ENCODE assay signal across 30 cellular contexts in the genomic region with DNA sequence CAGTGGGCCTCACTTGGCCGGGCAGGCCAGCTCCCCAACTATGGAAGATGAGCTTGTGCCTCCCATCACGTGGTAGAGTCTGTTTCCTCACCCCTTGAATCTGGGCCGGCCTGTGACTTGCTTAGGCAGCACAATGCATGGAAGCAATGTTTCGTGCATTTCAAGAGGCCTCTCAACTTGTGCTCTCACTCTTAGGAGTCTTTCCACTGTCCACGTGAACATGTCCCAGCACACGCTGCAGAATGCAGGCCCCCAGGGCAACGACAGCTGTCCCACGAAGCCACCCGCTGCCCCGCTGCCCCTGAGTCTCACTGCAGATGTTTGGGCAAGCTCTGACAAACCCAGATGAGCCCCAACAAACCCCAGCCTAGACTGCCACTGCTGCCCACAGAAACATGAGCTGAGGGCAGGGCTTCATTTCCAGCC. TPM values are rescaled to one million over a fixed set of nuclear protein-coding genes. Genes with fewer than 3 reads are reported as not detected.
DNase-seq lines count a peak whose midpoint lies in the region; ATAC-seq, FAIRE-seq and TF ChIP-seq lines count a peak whose summit lies in the region.
"Had no signal": no experiment of that assay in that cellular context is flagged by ENCODE, and none has a peak within 500 bp of the region (broad histone marks: within the 10 kb centered on the region; RNA-seq: fewer than 3 reads in every experiment).

No MANE protein-coding gene starts in this region.

- H4K20me1 ChIP-seq in HepG2 (ENCODE audit: insufficient read depth, low read length) (no peaks in the 10 kb centered on the region), osteoblast (ENCODE audit: insufficient read depth, low read length) (no peaks in the 10 kb centered on the region)
- H4K20me1 ChIP-seq: BLaER1 had no signal

- ATAC-seq in right lobe of liver: no peak
- no peak for ATAC-seq in HepG2
- ATAC-seq in gastroesophageal sphincter: no peak
- ATAC-seq: heart right ventricle; lower lobe of right lung; Panc1; right cardiac atrium; stimulated activated naive CD8-positive, alpha-beta T cell treated with anti-CD3 and anti-CD28 coated beads, Interleukin-15, Interleukin-2, amounts not matched to agents 100 U/mL and 50 U/mL, for 24 hours had no signal

- TF ChIP-seq POLR2A in right lobe of liver (IDR thresholded peaks at IDR 0.05): no peak
- TF ChIP-seq POLR2A in HepG2 (IDR thresholded peaks at IDR 0.05; ENCODE audit: insufficient read depth in 1 of 2, low read depth in 2 of 2, low read length in 2 of 2): no peak
- TF ChIP-seq POLR2A in H54 (IDR thresholded peaks at IDR 0.05; ENCODE audit: low read depth, low read length): no peak
- no peak for TF ChIP-seq POLR2A in gastroesophageal sphincter (IDR thresholded peaks at IDR 0.05)

- H3K4me1 ChIP-seq in right lobe of liver (no peaks in the 10 kb centered on the region), HepG2 (ENCODE audit: insufficient read depth, low read length) (no peaks in the 10 kb centered on the region), osteoblast (ENCODE audit: insufficient read depth, low read length) (no peaks in the 10 kb centered on the region), gastroesophageal sphincter (no peaks in the 10 kb centered on the region)
- H3K4me1 ChIP-seq: adrenal gland, BLaER1, heart right ventricle, lower lobe of right lung, parathyroid adenoma had no signal

- FAIRE-seq in HepG2 (lab: Jason Lieb, UNC): no peak
- FAIRE-seq in H54 (lab: Jason Lieb, UNC): no peak
- FAIRE-seq: endometrium had no signal

- no TSS peak for BruUV-seq in HepG2 (replicated peaks; lab: Mats Ljungman, UMichigan)

- H3K36me3 ChIP-seq in right lobe of liver (peaks cover 0 to 100% (median 49%) of the 10 kb centered on the region in 4 donors), HepG2 (replicated peaks in 1 of 2; ENCODE audit: control insufficient read depth in 1 of 2, insufficient read depth in 2 of 2, low read length in 2 of 2) (peaks cover 7 to 8% of the 10 kb centered on the region in 2 experiments; a peak in 3 of 5 replicates), osteoblast (ENCODE audit: insufficient read depth, low read length) (no peaks in the 10 kb centered on the region), gastroesophageal sphincter (peaks cover 0 to 51% of the 10 kb centered on the region in 2 donors)
- H3K36me3 ChIP-seq: adrenal gland, BLaER1, lower lobe of right lung had no signal

- H2AFZ ChIP-seq in HepG2 (ENCODE audit: low read length) (no peak overlapping the region), osteoblast (ENCODE audit: low read length) (no peak overlapping the region)
- H2AFZ ChIP-seq: parathyroid adenoma had no signal

- no peak overlapping the region for H3K9ac ChIP-seq in HepG2 (ENCODE audit: insufficient read depth, low read depth, low read length)
- H3K9ac ChIP-seq: BLaER1, parathyroid adenoma had no signal

- H3K79me2 ChIP-seq in HepG2 (ENCODE audit: insufficient read depth, low read length) (no peaks in the 10 kb centered on the region), osteoblast (ENCODE audit: insufficient read depth, low read length) (no peaks in the 10 kb centered on the region)
- H3K79me2 ChIP-seq: parathyroid adenoma had no signal

- in situ Hi-C loops in HepG2 (cut with HindIII; ENCODE audit: extremely low pct_ligation_motif_present, low pct_unique_long_range_greater_than_20kb): no loop called here

- H3K9me3 ChIP-seq in right lobe of liver (no peaks in the 10 kb centered on the region), HepG2 (ENCODE audit: low read length) (no peaks in the 10 kb centered on the region), osteoblast (ENCODE audit: low read depth, low read length) (no peaks in the 10 kb centered on the region), gastroesophageal sphincter (no peaks in the 10 kb centered on the region)
- H3K9me3 ChIP-seq: adrenal gland, BLaER1, heart right ventricle, lower lobe of right lung had no signal

- H3K4me3 ChIP-seq in right lobe of liver: no peak overlapping the region
- H3K4me3 ChIP-seq in HepG2 (replicated peaks in 1 of 3; ENCODE audit: insufficient read depth in 1 of 3, low read depth in 2 of 3, low read length in 3 of 3): no peak overlapping the region
- no peak overlapping the region for H3K4me3 ChIP-seq in epithelial cell of esophagus (ENCODE audit: low read length)
- no peak overlapping the region for H3K4me3 ChIP-seq in osteoblast (ENCODE audit: insufficient read depth, low read length)
- H3K4me3 ChIP-seq in gastroesophageal sphincter: no peak overlapping the region
- H3K4me3 ChIP-seq: adrenal gland, BLaER1, heart right ventricle, lower lobe of right lung had no signal

- H3K27me3 ChIP-seq in right lobe of liver: no peaks in the 10 kb centered on the region
- no peaks in the 10 kb centered on the region for H3K27me3 ChIP-seq in HepG2 (ENCODE audit: control insufficient read depth in 1 of 2, insufficient read depth in 2 of 2, low read length in 2 of 2)
- no peaks in the 10 kb centered on the region for H3K27me3 ChIP-seq in osteoblast (ENCODE audit: insufficient read depth, low read length)
- no peaks in the 10 kb centered on the region for H3K27me3 ChIP-seq in gastroesophageal sphincter
- H3K27me3 ChIP-seq: adrenal gland, BLaER1, heart right ventricle had no signal

- no peak for TF ChIP-seq RAD21 in HepG2 (CRISPR knock-in tag; IDR thresholded peaks at IDR 0.05)

- intact Hi-C loops in right lobe of liver (cut with DNase I) (no loop called here), HepG2 (cut with micrococcal nuclease; ENCODE audit: unreplicated experiment) (loop anchor here (10.0 kb wide), 1 partner anchor 136 kb away; no protein-coding TSS in a partner anchor)

- no peak for TF ChIP-seq CTCF in right lobe of liver (IDR thresholded peaks at IDR 0.05)
- TF ChIP-seq CTCF in HepG2 (CRISPR knock-in tag; IDR thresholded peaks at IDR 0.05): no peak
- no peak for TF ChIP-seq CTCF in epithelial cell of esophagus (IDR thresholded peaks at IDR 0.05; ENCODE audit: insufficient read depth, low read depth, low read length, missing control alignments)
- TF ChIP-seq CTCF in osteoblast (IDR thresholded peaks at IDR 0.05; ENCODE audit: extremely low read depth, low read depth, low read length): no peak
- no peak for TF ChIP-seq CTCF in gastroesophageal sphincter (IDR thresholded peaks at IDR 0.05)

- POLR2A ChIA-PET in HepG2 (lab: Yijun Ruan, JAX): no interaction called here

- TF ChIP-seq EP300 in HepG2 (IDR thresholded peaks at IDR 0.05; ENCODE audit: low read depth in 2 of 2, low read length in 2 of 2) (no peak), HepG2 (CRISPR knock-in tag; IDR thresholded peaks at IDR 0.05; ENCODE audit: borderline replicate concordance) (no peak), gastroesophageal sphincter (IDR thresholded peaks at IDR 0.05) (no peak)

- peak in 2 of 3 donors; percentile 28 to 54 for DNase-seq in right lobe of liver
- DNase-seq in HepG2 (ENCODE audit: low spot score): no peak
- peak; percentile 11 for DNase-seq in epithelial cell of esophagus (ENCODE audit: low read depth)
- DNase-seq in osteoblast (ENCODE audit: insufficient read length, low spot score, missing footprints): peak; percentile 58
- DNase-seq in H54 (ENCODE audit: insufficient read length, low spot score): no peak
- DNase-seq in NCI-H345 (lab: John Stamatoyannopoulos, UW): no peak
- DNase-seq: activated naive CD4-positive, alpha-beta T cell treated with anti-CD3 and anti-CD28 coated beads, Interleukin-2, amount 10 ng/mL, durations not matched to agents 7 days and 5 days; dermis blood vessel endothelial cell; DMS153; foreskin melanocyte; HCEC 1CT; heart right ventricle; Karpas-422; lower lobe of right lung; MV-4-11; NCI-H1436; NCI-H2081; NCI-H774; right cardiac atrium; SHP77; stimulated activated CD4-positive, alpha-beta T cell treated with anti-CD3 and anti-CD28 coated beads, Interleukin-2, amount 100 ng/mL, for 24 hours; stimulated activated naive CD8-positive, alpha-beta T cell treated with anti-CD3 and anti-CD28 coated beads, Interleukin-15, Interleukin-2, amounts not matched to agents 100 U/mL and 50 U/mL, for 24 hours; SW 1271; T-helper 9 cell had no signal

- H3K27ac ChIP-seq in right lobe of liver (no peak overlapping the region), HepG2 (ENCODE audit: extremely low read length, insufficient read depth, low read length) (no peak overlapping the region), osteoblast (ENCODE audit: low read depth, low read length) (no peak overlapping the region), gastroesophageal sphincter (no peak overlapping the region)
- H3K27ac ChIP-seq: adrenal gland, BLaER1, heart right ventricle, lower lobe of right lung, parathyroid adenoma had no signal

- CTCF ChIA-PET in HepG2 (lab: Yijun Ruan, JAX; ENCODE audit: low intra/inter-chr PET ratio, low total read pairs): no interaction called here

- 83% methylated on average over 5 of the region's 10 CpGs for WGBS in right lobe of liver (ENCODE audit: insufficient coverage, low coverage, low lambda C conversion rate, missing lambda C conversion rate)
- WGBS in HepG2 (ENCODE audit: low lambda C conversion rate): 90% methylated on average over 5 of the region's 10 CpGs
- 87% methylated on average over 3 of the region's 10 CpGs; no CpG with 5 or more reads in 1 of the 2 donors for WGBS in gastroesophageal sphincter (ENCODE audit: low coverage in 1 of 2), 2 donors

- no peak overlapping the region for H3K4me2 ChIP-seq in HepG2 (ENCODE audit: low read depth, low read length)
- H3K4me2 ChIP-seq in osteoblast (ENCODE audit: insufficient read depth, low read length): no peak overlapping the region
- H3K4me2 ChIP-seq: BLaER1 had no signal

RNA-seq across cellular contexts. Expression of a gene that starts 27.2 kb away (rescaled TPM):
- total RNA-seq in right lobe of liver (10 to 100 TPM; 12.7 to 29.1 (median 15.9) TPM), HepG2 (2016; rRNA removed; fragmentation: Illumina TruSeq; extraction: Trizol) (16.2 and 26.0 TPM in 2 replicates), osteoblast (41.5 and 59.4 TPM in 2 replicates), gastroesophageal sphincter (10 to 100 TPM; 31.0 to 62.7 (median 37.5) TPM)
- total RNA-seq in HepG2 (2016; cell fraction: cytosol; rRNA removed; fragmentation: Illumina TruSeq; extraction: Trizol; ENCODE audit: low read depth): 13.0 and 13.9 TPM in 2 replicates
- 14.4 and 25.9 TPM in 2 replicates for total RNA-seq in HepG2 (2016; cell fraction: insoluble cytoplasmic fraction; rRNA removed; fragmentation: Illumina TruSeq; extraction: Trizol)
- total RNA-seq in HepG2 (2016; cell fraction: membrane; rRNA removed; fragmentation: Illumina TruSeq; extraction: Trizol): 26.7 and 29.5 TPM in 2 replicates
- 29.5 and 32.0 TPM in 2 replicates for total RNA-seq in HepG2 (2016; cell fraction: nucleus; rRNA removed; fragmentation: Illumina TruSeq; extraction: Trizol)
- 71.1 and 86.1 TPM in 2 replicates for polyA plus RNA-seq in HepG2 (2011; rRNA removed)
- 96.6 and 106 TPM in 2 replicates for polyA plus RNA-seq in HepG2 (2011; cell fraction: cytosol; rRNA removed)
- polyA plus RNA-seq in HepG2 (2011; cell fraction: nucleus; rRNA removed): 91.3 and 94.1 TPM in 2 replicates
- 29.5 and 44.0 TPM in 2 replicates for polyA plus RNA-seq in HepG2 (2012)
- 14.8 and 14.9 TPM in 2 replicates for polyA plus RNA-seq in HepG2 (2016; cell fraction: cytosol; fragmentation: Illumina TruSeq; extraction: Trizol; ENCODE audit: low read depth)
- polyA plus RNA-seq in HepG2 (2016; cell fraction: insoluble cytoplasmic fraction; fragmentation: Illumina TruSeq; extraction: Trizol; ENCODE audit: low read depth): 15.7 and 17.4 TPM in 2 replicates
- 21.4 and 26.3 TPM in 2 replicates for polyA plus RNA-seq in HepG2 (2016; cell fraction: membrane; fragmentation: Illumina TruSeq; extraction: Trizol; ENCODE audit: low read depth)
- polyA plus RNA-seq in HepG2 (2016; cell fraction: nucleus; fragmentation: Illumina TruSeq; extraction: Trizol; ENCODE audit: insufficient read depth, low read depth): 46.8 and 48.2 TPM in 2 replicates
- polyA minus RNA-seq in HepG2 (2011; rRNA and poly(A)+ RNA removed; ENCODE audit: low replicate concordance): 115 and 139 TPM in 2 replicates
- 31.0 and 41.7 TPM in 2 replicates for polyA minus RNA-seq in HepG2 (2011; cell fraction: cytosol; rRNA and poly(A)+ RNA removed)
- 32.1 and 40.2 TPM in 2 replicates for polyA minus RNA-seq in HepG2 (2011; cell fraction: nucleus; rRNA and poly(A)+ RNA removed)

Comparison
In these comparisons a context has a peak if more than half of its experiments do, and no peak if none do; other contexts are left out.
1. DNase-seq: peak in right lobe of liver (2 of 3), epithelial cell of esophagus (single experiment) and osteoblast (single experiment); none in HepG2 (single experiment), H54 (single experiment) and NCI-H345 (single experiment).